Comparison of ENCODE assay signal across 9 cellular contexts in the genomic region with DNA sequence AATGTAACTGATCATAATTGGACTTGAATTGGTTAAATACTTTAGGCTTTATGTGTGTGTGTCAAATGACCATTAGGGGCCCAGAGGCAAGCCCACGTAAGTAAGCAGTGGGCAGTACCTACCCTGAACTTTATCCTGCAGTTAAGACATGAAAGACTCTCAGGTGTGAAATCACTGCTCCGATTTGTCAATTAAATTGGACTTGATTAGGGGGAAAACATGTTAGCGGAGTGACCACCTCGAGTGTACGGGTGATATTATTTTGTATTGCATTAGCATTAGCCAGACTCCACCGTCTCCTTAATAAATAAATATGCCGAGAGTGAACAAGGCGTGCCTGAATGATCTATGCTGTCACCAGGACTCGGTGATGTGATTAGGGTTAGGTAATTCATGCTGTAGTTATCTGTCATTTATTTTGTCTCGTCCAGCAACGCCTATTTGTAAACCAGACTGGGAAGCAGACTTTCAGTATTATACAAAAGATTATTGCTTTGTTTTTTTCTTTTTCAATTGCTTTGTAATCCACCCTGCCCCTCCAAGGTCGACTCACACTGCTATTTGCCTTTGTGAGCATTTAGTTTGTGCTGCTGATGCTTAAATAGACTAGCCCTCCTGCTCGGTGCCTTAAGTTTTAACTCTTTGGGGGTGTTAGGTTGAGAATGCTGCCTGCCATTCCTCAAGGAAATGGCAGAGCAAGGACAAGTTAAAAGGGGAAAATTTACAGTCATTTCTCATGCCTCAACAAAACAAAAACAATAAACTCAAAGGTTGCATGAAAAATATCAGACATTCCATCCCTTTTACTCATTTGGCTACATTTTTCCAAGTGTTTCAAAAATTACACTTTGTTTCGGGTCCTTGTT. TPM values are rescaled to one million over a fixed set of nuclear protein-coding genes. Genes with fewer than 3 reads are reported as not detected.
DNase-seq lines count a peak whose midpoint lies in the region; ATAC-seq, FAIRE-seq and TF ChIP-seq lines count a peak whose summit lies in the region.
"Had no signal": no experiment of that assay in that cellular context is flagged by ENCODE, and none has a peak within 500 bp of the region (broad histone marks: within the 10 kb centered on the region; RNA-seq: fewer than 3 reads in every experiment).

No MANE protein-coding gene starts in this region.

- intact Hi-C loops in Panc1 (cut with micrococcal nuclease; ENCODE audit: unreplicated experiment): no loop called here
- intact Hi-C loops in esophagus squamous epithelium (cut with DNase I): no loop called here

- H3K4me1 ChIP-seq in Panc1 (ENCODE audit: control insufficient read depth, insufficient read depth, low read length): no peaks in the 10 kb centered on the region
- peaks cover 0 to 32% (median 0%) of the 10 kb centered on the region in 3 donors for H3K4me1 ChIP-seq in esophagus squamous epithelium

- H3K9me3 ChIP-seq in Panc1 (ENCODE audit: control insufficient read depth, insufficient read depth, low read depth, low read length): no peaks in the 10 kb centered on the region
- H3K9me3 ChIP-seq in esophagus squamous epithelium: no peaks in the 10 kb centered on the region
- H3K9me3 ChIP-seq: neutrophil had no signal

- H3K36me3 ChIP-seq in Panc1 (ENCODE audit: control insufficient read depth, insufficient read depth, low read length) (no peaks in the 10 kb centered on the region), esophagus squamous epithelium (no peaks in the 10 kb centered on the region)
- H3K36me3 ChIP-seq: neutrophil had no signal

- peak; percentile 95 for FAIRE-seq in G401.6 (lab: Jason Lieb, UNC)

- H3K27ac ChIP-seq in Panc1 (ENCODE audit: low read length): no peak overlapping the region; the same call in 1 of the 2 replicates
- peak overlapping the region; percentile 63 to 91 (median 81) for H3K27ac ChIP-seq in esophagus squamous epithelium
- H3K27ac ChIP-seq: neutrophil had no signal

- no peaks in the 10 kb centered on the region for H3K27me3 ChIP-seq in Panc1 (ENCODE audit: control insufficient read depth, insufficient read depth, low read length)
- H3K27me3 ChIP-seq in esophagus squamous epithelium: no peaks in the 10 kb centered on the region

- 45 to 52% methylated on average over 14 of the region's 14 CpGs for WGBS in esophagus squamous epithelium, 2 donors

- no peak for TF ChIP-seq POLR2A in esophagus squamous epithelium (IDR thresholded peaks at IDR 0.05)

- POLR2A ChIA-PET in Panc1 (lab: Charles Lee): no interaction called here

- no peak for TF ChIP-seq CTCF in Panc1 (IDR thresholded peaks at IDR 0.05)
- TF ChIP-seq CTCF in esophagus squamous epithelium (IDR thresholded peaks at IDR 0.05): no peak

- CTCF ChIA-PET in Panc1 (lab: Charles Lee): no interaction called here

- H3K4me3 ChIP-seq in Panc1 (ENCODE audit: low read depth in 2 of 2, low read length in 2 of 2) (peak overlapping the region; percentile 43 to 51), esophagus squamous epithelium (peak overlapping the region; percentile 30 to 76 (median 55))

- ATAC-seq in Panc1 (no peak), HG03565 (IDR thresholded peaks at IDR 0.05; ENCODE audit: unreplicated experiment) (no peak), HG03439 (IDR thresholded peaks at IDR 0.05; ENCODE audit: unreplicated experiment) (no peak)

- in situ Hi-C loops in Panc1 (cut with HindIII; ENCODE audit: low pct_unique_long_range_greater_than_20kb, low sequenced_read_pairs): no loop called here

- no TSS peak for BruUV-seq in Panc1 (replicated peaks; lab: Mats Ljungman, UMichigan)

- DNase-seq in Panc1 (ENCODE audit: low read depth, low spot score): no peak
- no peak for DNase-seq in esophagus squamous epithelium (lab: John Stamatoyannopoulos, UW)
- DNase-seq in pulmonary artery endothelial cell (ENCODE audit: low read depth, low spot score): peak; percentile 32
- no peak for DNase-seq in cerebellum (ENCODE audit: low spot score)
- DNase-seq in NCI-H1930 (lab: John Stamatoyannopoulos, UW): no peak

RNA-seq across cellular contexts. Expression of a gene that starts 1.8 kb away (rescaled TPM):
- total RNA-seq in Panc1 (2021; ENCODE audit: unreplicated experiment) (1.1 TPM), esophagus squamous epithelium (10 to 100 TPM in 1 of 4 donors, 1 to 10 TPM in 2, under 1 TPM in 1; 0.57 to 35.7 (median 6.1) TPM), pulmonary artery endothelial cell (49.5 and 56.3 TPM in 2 replicates), cerebellum (53.4 TPM)
- 0.57 TPM for polyA plus RNA-seq in Panc1 (2012; ENCODE audit: insufficient read length)
